Comparison of ENCODE assay signal across 12 cellular contexts in genomic region chr12:31603546-31604009, GRCh38. TPM values are rescaled to one million over a fixed set of nuclear protein-coding genes. Genes with fewer than 3 reads are reported as not detected.
DNase-seq lines count a peak whose midpoint lies in the region; ATAC-seq and TF ChIP-seq lines count a peak whose summit lies in the region.
"Had no signal": no experiment of that assay in that cellular context is flagged by ENCODE, and none has a peak within 500 bp of the region (broad histone marks: within the 10 kb centered on the region; RNA-seq: fewer than 3 reads in every experiment).

No MANE protein-coding gene starts in this region.

- H3K9me3 Mint-ChIP-seq in naive thymus-derived CD4-positive, alpha-beta T cell: peaks cover 4 to 15% (median 10%) of the 10 kb centered on the region in 11 donors
- H3K9me3 Mint-ChIP-seq in stimulated activated effector memory CD8-positive, alpha-beta T cell treated with anti-CD3 and anti-CD28 coated beads, Interleukin-12 subunit alpha, Interleukin-12 subunit beta, amount 100 ng/mL, for 72 hours: peaks cover 11% of the 10 kb centered on the region

- intact Hi-C loops in naive thymus-derived CD4-positive, alpha-beta T cell (cut with micrococcal nuclease): no loop called here
- intact Hi-C loops in ovary (cut with DNase I): loop anchor here in 1 of 4 donors (5.0 kb wide), 1 partner anchor 1814 kb away; no protein-coding TSS in a partner anchor
- intact Hi-C loops in esophagus squamous epithelium (cut with DNase I): no loop called here

- POLR2A ChIA-PET in naive thymus-derived CD4-positive, alpha-beta T cell (lab: Charles Lee): no interaction called here

- DNase-seq in naive thymus-derived CD4-positive, alpha-beta T cell: no peak
- no peak for DNase-seq in ovary
- DNase-seq in stimulated activated effector memory CD8-positive, alpha-beta T cell treated with anti-CD3 and anti-CD28 coated beads, Interleukin-12 subunit alpha, Interleukin-12 subunit beta, amount 100 ng/mL, for 72 hours (ENCODE audit: low spot score in 2 of 2): no peak
- DNase-seq in esophagus squamous epithelium (lab: John Stamatoyannopoulos, UW): no peak
- DNase-seq: activated CD4-positive, alpha-beta memory T cell treated with anti-CD3 and anti-CD28 coated beads, Interleukin-2, amount 10 ng/mL, durations not matched to agents 7 days and 5 days; DMS79 treated with DMSO at 0.1 percent for 48 hours; left cardiac atrium; NCI-H1417 had no signal

- no peaks in the 10 kb centered on the region for H3K4me1 Mint-ChIP-seq in naive thymus-derived CD4-positive, alpha-beta T cell
- H3K4me1 Mint-ChIP-seq in stimulated activated effector memory CD8-positive, alpha-beta T cell treated with anti-CD3 and anti-CD28 coated beads, Interleukin-12 subunit alpha, Interleukin-12 subunit beta, amount 100 ng/mL, for 72 hours: no peaks in the 10 kb centered on the region
- H3K4me1 Mint-ChIP-seq: activated CD4-positive, alpha-beta memory T cell treated with anti-CD3 and anti-CD28 coated beads, Interleukin-2, amount 10 ng/mL, durations not matched to agents 7 days and 5 days had no signal

- no peaks in the 10 kb centered on the region for H3K4me1 ChIP-seq in naive thymus-derived CD4-positive, alpha-beta T cell (ENCODE audit: control insufficient read depth in 2 of 2, insufficient read depth in 2 of 2, low read length in 2 of 2)
- H3K4me1 ChIP-seq in ovary (ENCODE audit: insufficient read depth): no peaks in the 10 kb centered on the region
- H3K4me1 ChIP-seq in esophagus squamous epithelium: no peaks in the 10 kb centered on the region

- TF ChIP-seq CTCF in ovary (IDR thresholded peaks at IDR 0.05): no peak
- TF ChIP-seq CTCF in esophagus squamous epithelium (IDR thresholded peaks at IDR 0.05): no peak

- no peaks in the 10 kb centered on the region for H3K36me3 ChIP-seq in naive thymus-derived CD4-positive, alpha-beta T cell (ENCODE audit: control insufficient read depth in 2 of 3, insufficient read depth in 3 of 3, low read length in 3 of 3)
- H3K36me3 ChIP-seq in ovary: no peaks in the 10 kb centered on the region
- H3K36me3 ChIP-seq in esophagus squamous epithelium: no peaks in the 10 kb centered on the region

- H3K27ac ChIP-seq in naive thymus-derived CD4-positive, alpha-beta T cell (ENCODE audit: low read depth, low read length): no peak overlapping the region
- H3K27ac ChIP-seq in ovary: no peak overlapping the region
- no peak overlapping the region for H3K27ac ChIP-seq in esophagus squamous epithelium

- TF ChIP-seq POLR2A in ovary (IDR thresholded peaks at IDR 0.05) (no peak), esophagus squamous epithelium (IDR thresholded peaks at IDR 0.05) (no peak)

- H3K9me3 ChIP-seq in naive thymus-derived CD4-positive, alpha-beta T cell (ENCODE audit: control insufficient read depth in 2 of 3, low read length in 3 of 3): peaks cover 0 to 6% (median 0%) of the 10 kb centered on the region in 3 experiments
- no peaks in the 10 kb centered on the region for H3K9me3 ChIP-seq in ovary
- H3K9me3 ChIP-seq in esophagus squamous epithelium: peaks cover 0 to 11% (median 9%) of the 10 kb centered on the region in 3 donors

- peak; percentile 96 for ATAC-seq in GM19035 (IDR thresholded peaks at IDR 0.05; ENCODE audit: unreplicated experiment)
- ATAC-seq in HG02571 (IDR thresholded peaks at IDR 0.05; ENCODE audit: unreplicated experiment): peak; percentile 95
- peak; percentile 98 for ATAC-seq in HG03432 (IDR thresholded peaks at IDR 0.05; ENCODE audit: unreplicated experiment)
- ATAC-seq in naive thymus-derived CD4-positive, alpha-beta T cell: peak; percentile 57
- ATAC-seq in stimulated activated effector memory CD8-positive, alpha-beta T cell treated with anti-CD3 and anti-CD28 coated beads, Interleukin-12 subunit alpha, Interleukin-12 subunit beta, amount 100 ng/mL, for 72 hours: no peak
- ATAC-seq: HCT116, left cardiac atrium had no signal

- no peak for TF ChIP-seq EP300 in ovary (IDR thresholded peaks at IDR 0.05)

- H3K27me3 ChIP-seq in naive thymus-derived CD4-positive, alpha-beta T cell (ENCODE audit: control insufficient read depth in 2 of 2, insufficient read depth in 2 of 2, low read length in 2 of 2): no peaks in the 10 kb centered on the region
- H3K27me3 ChIP-seq in ovary: no peaks in the 10 kb centered on the region
- H3K27me3 ChIP-seq in esophagus squamous epithelium: no peaks in the 10 kb centered on the region

- no peak overlapping the region for H3K27ac Mint-ChIP-seq in naive thymus-derived CD4-positive, alpha-beta T cell
- H3K27ac Mint-ChIP-seq in stimulated activated effector memory CD8-positive, alpha-beta T cell treated with anti-CD3 and anti-CD28 coated beads, Interleukin-12 subunit alpha, Interleukin-12 subunit beta, amount 100 ng/mL, for 72 hours: no peak overlapping the region
- H3K27ac Mint-ChIP-seq: activated CD4-positive, alpha-beta memory T cell treated with anti-CD3 and anti-CD28 coated beads, Interleukin-2, amount 10 ng/mL, durations not matched to agents 7 days and 5 days had no signal

- peaks cover 9 to 24% (median 14%) of the 10 kb centered on the region in 5 donors for H3K27me3 Mint-ChIP-seq in naive thymus-derived CD4-positive, alpha-beta T cell

- CTCF ChIA-PET in naive thymus-derived CD4-positive, alpha-beta T cell (lab: Charles Lee): no interaction called here

- peaks cover 0 to 5% (median 0%) of the 10 kb centered on the region in 5 donors for H3K36me3 Mint-ChIP-seq in naive thymus-derived CD4-positive, alpha-beta T cell
- no peaks in the 10 kb centered on the region for H3K36me3 Mint-ChIP-seq in stimulated activated effector memory CD8-positive, alpha-beta T cell treated with anti-CD3 and anti-CD28 coated beads, Interleukin-12 subunit alpha, Interleukin-12 subunit beta, amount 100 ng/mL, for 72 hours

- no peak overlapping the region for H3K4me3 ChIP-seq in naive thymus-derived CD4-positive, alpha-beta T cell (ENCODE audit: low read length)
- H3K4me3 ChIP-seq in ovary (no peak overlapping the region), esophagus squamous epithelium (no peak overlapping the region)

- 88 to 92% (median 92%) methylated on average over 3 of the region's 3 CpGs for WGBS in ovary, 3 donors
- 61 to 85% methylated on average over 3 of the region's 3 CpGs for WGBS in esophagus squamous epithelium, 2 donors

- H3K4me3 Mint-ChIP-seq in naive thymus-derived CD4-positive, alpha-beta T cell: no peak overlapping the region
- H3K4me3 Mint-ChIP-seq in stimulated activated effector memory CD8-positive, alpha-beta T cell treated with anti-CD3 and anti-CD28 coated beads, Interleukin-12 subunit alpha, Interleukin-12 subunit beta, amount 100 ng/mL, for 72 hours: no peak overlapping the region
- H3K4me3 Mint-ChIP-seq: activated CD4-positive, alpha-beta memory T cell treated with anti-CD3 and anti-CD28 coated beads, Interleukin-2, amount 10 ng/mL, durations not matched to agents 7 days and 5 days had no signal

RNA-seq across cellular contexts. Expression of gene DENND5B, which starts 12.6 kb away (rescaled TPM):
- total RNA-seq in naive thymus-derived CD4-positive, alpha-beta T cell: 1 to 10 TPM in 2 of 5 experiments, under 1 TPM in 3; 0.16 to 1.5 (median 0.29) TPM
- polyA plus RNA-seq in naive thymus-derived CD4-positive, alpha-beta T cell: not detected
- total RNA-seq in ovary (10 to 100 TPM; 29.3 to 70.7 (median 57.2) TPM), esophagus squamous epithelium (1 to 10 TPM in 2 of 4 donors, under 1 TPM in 2; 0.38 to 5.3 (median 1.5) TPM)
- polyA plus RNA-seq in ovary: 10 to 100 TPM; 13.9 to 18.7 TPM

RNA-seq across cellular contexts. Expression of gene ETFBKMT, which starts 55.9 kb away (rescaled TPM):
- 1 to 10 TPM in 4 of 5 experiments, under 1 TPM in 1; 0.92 to 2.0 (median 1.9) TPM for total RNA-seq in naive thymus-derived CD4-positive, alpha-beta T cell
- polyA plus RNA-seq in naive thymus-derived CD4-positive, alpha-beta T cell: 1 to 10 TPM in 1 of 2 donors, under 1 TPM in 1; 0.41 to 1.2 TPM
- 1 to 10 TPM; 2.5 to 8.2 (median 6.2) TPM for total RNA-seq in ovary
- 1 to 10 TPM; 2.9 to 3.2 TPM for polyA plus RNA-seq in ovary
- total RNA-seq in esophagus squamous epithelium: 1 to 10 TPM in 2 of 4 donors, under 1 TPM in 2; 0.53 to 1.9 (median 1.2) TPM

Comparison
In these comparisons a context has a peak if more than half of its experiments do, and no peak if none do; other contexts are left out.
1. RNA of gene DENND5B, which starts 12.6 kb away (total RNA-seq): 29.3 to 70.7 TPM in ovary; 0.38 to 5.3 TPM in esophagus squamous epithelium and 0.16 to 1.5 TPM in naive thymus-derived CD4-positive, alpha-beta T cell; every median in the first group is over 4 times any median in the second.